In genomic region chr19:29212614-29213573, GRCh38 we compare ENCODE assay signal across 1 cellular context.
TF ChIP-seq lines count a peak whose summit lies in the region.

Gene UQCRFS1, minus strand, starts transcription at chr19:29213151. Its CDS starts 33 bp downstream, at chr19:29213118.

TF ChIP-seq in GM12878, 131 proteins besides CTCF, POLR2A, EP300 and RAD21 (continued from another document and continues in another):
- TF ChIP-seq CUX1 (IDR thresholded peaks at IDR 0.05; ENCODE audit: insufficient replicate concordance, low read depth, low read length) (no peak), CBX3 (IDR thresholded peaks at IDR 0.05; ENCODE audit: borderline replicate concordance, low read depth) (no peak), YBX1 (IDR thresholded peaks at IDR 0.05) (no peak), SIN3A (IDR thresholded peaks at IDR 0.05; ENCODE audit: low read depth, low read length) (no peak), ZNF384 (IDR thresholded peaks at IDR 0.05; ENCODE audit: borderline replicate concordance, low read depth, low read length) (no peak), MXI1 (IDR thresholded peaks at IDR 0.05; ENCODE audit: low read depth, low read length) (no peak), USF1 (IDR thresholded peaks at IDR 0.05; ENCODE audit: borderline replicate concordance, extremely low read length, insufficient read depth, low read depth, low read length) (peak; percentile 43), IKZF1 (conservative IDR thresholded peaks at IDR 0.05) (peak; percentile 76), PKNOX1 (IDR thresholded peaks at IDR 0.05) (peak; percentile 14; the same call in 1 of the 2 replicates), SIX5 (IDR thresholded peaks at IDR 0.05; ENCODE audit: low read depth, low read length, severe bottlenecking) (no peak), PAX5 (IDR thresholded peaks at IDR 0.05; ENCODE audit: borderline replicate concordance, low read depth, low read length) (0 out of 2 replicates have a peak, but pooled peaks have one; percentile 48), ZNF622 (IDR thresholded peaks at IDR 0.05) (no peak), TAF1 (IDR thresholded peaks at IDR 0.05; ENCODE audit: borderline replicate concordance, low read depth, low read length) (peak; percentile 43; the same call in 1 of the 2 replicates), NRF1 (conservative IDR thresholded peaks at IDR 0.05; ENCODE audit: low read depth, low read length) (peak; percentile 71), MYC (IDR thresholded peaks at IDR 0.05; ENCODE audit: insufficient read depth, insufficient read length, insufficient replicate concordance, low read length, severe bottlenecking) (no peak), FOXK2 (IDR thresholded peaks at IDR 0.05) (no peak), FOXM1 (IDR thresholded peaks at IDR 0.05; ENCODE audit: low read depth, low read length) (no peak), NR2F1 (conservative IDR thresholded peaks at IDR 0.05) (peak; percentile 68), KDM1A (IDR thresholded peaks at IDR 0.05; ENCODE audit: borderline replicate concordance) (no peak), MTA2 (IDR thresholded peaks at IDR 0.05; ENCODE audit: low read depth) (no peak), SMAD5 (IDR thresholded peaks at IDR 0.05; ENCODE audit: low read depth) (peak; percentile 60; the same call in 1 of the 2 replicates), SREBF2 (IDR thresholded peaks at IDR 0.05; ENCODE audit: low read length) (no peak), SUZ12 (IDR thresholded peaks at IDR 0.05; ENCODE audit: unreplicated experiment) (no peak), CEBPZ (IDR thresholded peaks at IDR 0.05; ENCODE audit: low read depth, low read length) (no peak), LARP7 (IDR thresholded peaks at IDR 0.05) (peak; percentile 88), STAT1 (conservative IDR thresholded peaks at IDR 0.05) (peak; percentile 81; the same call in 1 of the 2 replicates), RB1 (IDR thresholded peaks at IDR 0.05; ENCODE audit: borderline replicate concordance) (peak; percentile 23; the same call in 1 of the 2 replicates), BHLHE40 (IDR thresholded peaks at IDR 0.05; ENCODE audit: borderline replicate concordance in 1 of 2, low read depth in 2 of 2, low read length in 1 of 2) (peak in 1 of 2 experiments; percentile 52; a peak in 1 of 4 replicates), ZNF592 (IDR thresholded peaks at IDR 0.05) (no peak), CREM (IDR thresholded peaks at IDR 0.05; ENCODE audit: low read depth) (peak; percentile 91), RCOR1 (conservative IDR thresholded peaks at IDR 0.05; ENCODE audit: low read depth, low read length) (no peak), E2F8 (IDR thresholded peaks at IDR 0.05; ENCODE audit: low read depth, partially characterized antibody) (no peak), NR2C1 (IDR thresholded peaks at IDR 0.05) (peak; percentile 30; the same call in 1 of the 2 replicates), RUNX3 (IDR thresholded peaks at IDR 0.05; ENCODE audit: low read length) (no peak), TCF7 (IDR thresholded peaks at IDR 0.05; ENCODE audit: borderline replicate concordance) (no peak), ATF3 (IDR thresholded peaks at IDR 0.05; ENCODE audit: borderline replicate concordance, extremely low read depth, low read depth, low read length) (peak; percentile 66; the same call in 1 of the 2 replicates), HCFC1 (IDR thresholded peaks at IDR 0.05; ENCODE audit: low read length) (peak; percentile 58; the same call in 1 of the 2 replicates), DPF2 (IDR thresholded peaks at IDR 0.05) (peak; percentile 55; the same call in 1 of the 2 replicates), ASH2L (IDR thresholded peaks at IDR 0.05; ENCODE audit: borderline replicate concordance, low read depth) (no peak), ESRRA (IDR thresholded peaks at IDR 0.05; ENCODE audit: low read length) (no peak; the same call in 1 of the 2 replicates), E4F1 (IDR thresholded peaks at IDR 0.05; ENCODE audit: borderline replicate concordance, partially characterized antibody) (no peak), ETV6 (conservative IDR thresholded peaks at IDR 0.05 in 1 of 2, IDR thresholded peaks at IDR 0.05 in 1 of 2; ENCODE audit: borderline replicate concordance in 1 of 2, low read depth in 1 of 2) (no peak), ZBED1 (IDR thresholded peaks at IDR 0.05; ENCODE audit: borderline replicate concordance) (no peak)
